24 cellular contexts compared by ENCODE assay signal in genomic region chr12:91388573-91388972, GRCh38.
DNase-seq lines count a peak whose midpoint lies in the region; ATAC-seq and TF ChIP-seq lines count a peak whose summit lies in the region.
"Had no signal": no experiment of that assay in that cellular context is flagged by ENCODE, and none has a peak within 500 bp of the region (broad histone marks: within the 10 kb centered on the region; RNA-seq: fewer than 3 reads in every experiment).

No MANE protein-coding gene starts in this region.

- no peak overlapping the region for H3K4me3 Mint-ChIP-seq in chondrocyte (ENCODE audit: unreplicated experiment)
- H3K4me3 Mint-ChIP-seq: activated B cell treated with CpG ODN at 0.5 μM for 24 hours; activated CD8-positive, alpha-beta T cell treated with anti-CD3 and anti-CD28 coated beads for 36 hours; activated naive CD4-positive, alpha-beta T cell treated with anti-CD3 and anti-CD28 coated beads, Interleukin-2, amount 10 ng/mL, durations not matched to agents 7 days and 5 days; activated T-cell treated with anti-CD3 and anti-CD28 coated beads, Interleukin-2, amount 50 U/mL, for 24 hours had no signal

- no peaks in the 10 kb centered on the region for H3K27me3 Mint-ChIP-seq in chondrocyte (ENCODE audit: low read depth)
- H3K27me3 Mint-ChIP-seq: activated CD8-positive, alpha-beta T cell treated with anti-CD3 and anti-CD28 coated beads for 36 hours; activated T-cell treated with anti-CD3 and anti-CD28 coated beads, Interleukin-2, amount 50 U/mL, for 24 hours had no signal

- DNase-seq in DMS53 (lab: John Stamatoyannopoulos, UW), result peak; percentile 19
- no peak for DNase-seq in DMS53 treated with DMSO at 0.1 percent for 48 hours (lab: John Stamatoyannopoulos, UW; ENCODE audit: unreplicated experiment)
- DNase-seq in chondrocyte (ENCODE audit: low spot score), result no peak
- DNase-seq in left kidney (ENCODE audit: low read depth, low spot score), result peak; percentile 87
- DNase-seq in testis, result no peak
- DNase-seq in posterior cingulate gyrus, result no peak
- DNase-seq: 8988T; activated B cell treated with CpG ODN at 0.5 μM for 24 hours; activated CD8-positive, alpha-beta T cell treated with anti-CD3 and anti-CD28 coated beads for 36 hours; activated naive CD4-positive, alpha-beta T cell treated with anti-CD3 and anti-CD28 coated beads, Interleukin-2, amount 10 ng/mL, durations not matched to agents 7 days and 5 days; activated T-cell treated with anti-CD3 and anti-CD28 coated beads, Interleukin-2, amount 50 U/mL, for 24 hours; BE2C; Calu3; colonic mucosa; foreskin keratinocyte; MM.1S; NCI-H1436 treated with DMSO at 0.1 percent for 48 hours; NCI-H2171 treated with DMSO at 0.1 percent for 48 hours; NCI-H526 treated with DMSO at 0.1 percent for 48 hours had no signal

- H3K4me1 Mint-ChIP-seq in chondrocyte (ENCODE audit: low read depth), result peaks cover 10% of the 10 kb centered on the region
- H3K4me1 Mint-ChIP-seq: activated B cell treated with CpG ODN at 0.5 μM for 24 hours; activated naive CD4-positive, alpha-beta T cell treated with anti-CD3 and anti-CD28 coated beads, Interleukin-2, amount 10 ng/mL, durations not matched to agents 7 days and 5 days had no signal

- H3K27me3 ChIP-seq in testis, result no peaks in the 10 kb centered on the region
- H3K27me3 ChIP-seq: ascending aorta, BE2C, colonic mucosa, foreskin keratinocyte had no signal

- H3K36me3 ChIP-seq in testis (ENCODE audit: low read depth, missing control alignments), result no peaks in the 10 kb centered on the region
- H3K36me3 ChIP-seq: ascending aorta, BE2C, colonic mucosa, thoracic aorta had no signal

- ATAC-seq in GM18870 (IDR thresholded peaks at IDR 0.05; ENCODE audit: unreplicated experiment) (no peak), GM18873 (IDR thresholded peaks at IDR 0.05; ENCODE audit: low FRiP score, unreplicated experiment) (no peak)
- ATAC-seq: activated CD8-positive, alpha-beta T cell treated with anti-CD3 and anti-CD28 coated beads for 36 hours; foreskin keratinocyte; HCT116 had no signal

- H3K4me1 ChIP-seq in testis, result peaks cover 16% of the 10 kb centered on the region
- H3K4me1 ChIP-seq: ascending aorta, colonic mucosa, foreskin keratinocyte had no signal

- intact Hi-C loops in testis (cut with DNase I; ENCODE audit: low total_unique reads) (loop anchor here (10.0 kb wide), 1 partner anchor 756 kb away; the partner anchor contains the start of gene BTG1), posterior cingulate gyrus (cut with DNase I) (no loop called here)

- peaks cover 7% of the 10 kb centered on the region for H3K36me3 Mint-ChIP-seq in chondrocyte (ENCODE audit: low read depth)
- H3K36me3 Mint-ChIP-seq: activated naive CD4-positive, alpha-beta T cell treated with anti-CD3 and anti-CD28 coated beads, Interleukin-2, amount 10 ng/mL, durations not matched to agents 7 days and 5 days had no signal

- 39 to 45% methylated on average over 1 of the region's 1 CpG for WGBS in testis, 2 donors

- H3K9me3 ChIP-seq in testis, result no peaks in the 10 kb centered on the region
- H3K9me3 ChIP-seq: ascending aorta, BE2C, colonic mucosa, thoracic aorta had no signal

- H3K27ac Mint-ChIP-seq in chondrocyte (ENCODE audit: unreplicated experiment), result peak overlapping the region; percentile 60
- H3K27ac Mint-ChIP-seq: activated B cell treated with CpG ODN at 0.5 μM for 24 hours; activated CD8-positive, alpha-beta T cell treated with anti-CD3 and anti-CD28 coated beads for 36 hours; activated naive CD4-positive, alpha-beta T cell treated with anti-CD3 and anti-CD28 coated beads, Interleukin-2, amount 10 ng/mL, durations not matched to agents 7 days and 5 days; activated T-cell treated with anti-CD3 and anti-CD28 coated beads, Interleukin-2, amount 50 U/mL, for 24 hours had no signal

- peak overlapping the region; percentile 5 to 21 for H3K27ac ChIP-seq in testis
- H3K27ac ChIP-seq: ascending aorta, colonic mucosa, foreskin keratinocyte, thoracic aorta had no signal

- no peak for TF ChIP-seq POLR2A in testis (IDR thresholded peaks at IDR 0.05)

- H3K9me3 Mint-ChIP-seq in chondrocyte (ENCODE audit: low read depth), result peaks cover 25% of the 10 kb centered on the region
- H3K9me3 Mint-ChIP-seq: activated naive CD4-positive, alpha-beta T cell treated with anti-CD3 and anti-CD28 coated beads, Interleukin-2, amount 10 ng/mL, durations not matched to agents 7 days and 5 days had no signal

- H3K4me3 ChIP-seq in testis, result no peak overlapping the region
- H3K4me3 ChIP-seq: ascending aorta, colonic mucosa, thoracic aorta had no signal

- TF ChIP-seq CTCF in chondrocyte (IDR thresholded peaks at IDR 0.05), result no peak
- no peak for TF ChIP-seq CTCF in testis (IDR thresholded peaks at IDR 0.05)

Comparison
In these comparisons a context has a peak if more than half of its experiments do, and no peak if none do; other contexts are left out.
1. DNase-seq: peak in DMS53 (single experiment) and left kidney (single experiment); none in DMS53 treated with DMSO at 0.1 percent for 48 hours (single experiment), chondrocyte (single experiment), testis (single experiment) and posterior cingulate gyrus (0 of 10).